17 cellular contexts compared by ENCODE assay signal in genomic region chr7:48832303-48832845, GRCh38.
DNase-seq lines count a peak whose midpoint lies in the region; ATAC-seq lines count a peak whose summit lies in the region.
"Had no signal": no experiment of that assay in that cellular context is flagged by ENCODE, and none has a peak within 500 bp of the region (broad histone marks: within the 10 kb centered on the region; RNA-seq: fewer than 3 reads in every experiment).

No MANE protein-coding gene starts in this region.

- H3K9me3 Mint-ChIP-seq in activated T-cell treated with anti-CD3 and anti-CD28 coated beads, Interleukin-2, amount 50 U/mL, for 24 hours = peaks cover 10% of the 10 kb centered on the region

- H3K27ac Mint-ChIP-seq in activated T-cell treated with anti-CD3 and anti-CD28 coated beads, Interleukin-2, amount 50 U/mL, for 24 hours = no peak overlapping the region

- no peaks in the 10 kb centered on the region for H3K27me3 Mint-ChIP-seq in activated T-cell treated with anti-CD3 and anti-CD28 coated beads, Interleukin-2, amount 50 U/mL, for 24 hours

- no peaks in the 10 kb centered on the region for H3K36me3 Mint-ChIP-seq in activated T-cell treated with anti-CD3 and anti-CD28 coated beads, Interleukin-2, amount 50 U/mL, for 24 hours (ENCODE audit: low read depth)

- H3K4me3 Mint-ChIP-seq in activated T-cell treated with anti-CD3 and anti-CD28 coated beads, Interleukin-2, amount 50 U/mL, for 24 hours = no peak overlapping the region

- H3K4me1 Mint-ChIP-seq in activated T-cell treated with anti-CD3 and anti-CD28 coated beads, Interleukin-2, amount 50 U/mL, for 24 hours (ENCODE audit: low read depth) = no peaks in the 10 kb centered on the region

- no peak for ATAC-seq in HG03432 (IDR thresholded peaks at IDR 0.05; ENCODE audit: unreplicated experiment)
- ATAC-seq: Panc1, SK-N-SH treated with all-trans-retinoic acid at 6 μM for 48 hours had no signal

- H3K27ac ChIP-seq in substantia nigra (ENCODE audit: low read depth, low read length, poor library complexity, severe bottlenecking) = no peak overlapping the region

- DNase-seq in NCI-H2029 (lab: John Stamatoyannopoulos, UW) (peak; percentile 42), anterior cingulate cortex (lab: John Stamatoyannopoulos, UW) (peak in 45 of 58 donors; percentile 4 to 77 (median 42)), medulla oblongata (ENCODE audit: extremely low spot score) (peak; percentile 82), substantia nigra (lab: John Stamatoyannopoulos, UW) (peak in 30 of 49 donors; percentile 4 to 60 (median 19)), SIG-M5 (lab: John Stamatoyannopoulos, UW) (no peak)
- no peak for DNase-seq in activated T-cell treated with anti-CD3 and anti-CD28 coated beads, Interleukin-2, amount 50 U/mL, for 24 hours
- DNase-seq: Caco-2, DMS153, HCEC 1CT, MV-4-11, NCI-H1417, NCI-H187 treated with DMSO at 0.1 percent for 48 hours, NCI-H524 treated with DMSO at 0.1 percent for 48 hours, Right ventricle myocardium superior had no signal

Comparison
In these comparisons a context has a peak if more than half of its experiments do, and no peak if none do; other contexts are left out.
1. DNase-seq: peak in NCI-H2029 (single experiment), anterior cingulate cortex (45 of 58), medulla oblongata (single experiment) and substantia nigra (30 of 49); none in activated T-cell treated with anti-CD3 and anti-CD28 coated beads, Interleukin-2, amount 50 U/mL, for 24 hours (single experiment) and SIG-M5 (single experiment).